In the genomic region with DNA sequence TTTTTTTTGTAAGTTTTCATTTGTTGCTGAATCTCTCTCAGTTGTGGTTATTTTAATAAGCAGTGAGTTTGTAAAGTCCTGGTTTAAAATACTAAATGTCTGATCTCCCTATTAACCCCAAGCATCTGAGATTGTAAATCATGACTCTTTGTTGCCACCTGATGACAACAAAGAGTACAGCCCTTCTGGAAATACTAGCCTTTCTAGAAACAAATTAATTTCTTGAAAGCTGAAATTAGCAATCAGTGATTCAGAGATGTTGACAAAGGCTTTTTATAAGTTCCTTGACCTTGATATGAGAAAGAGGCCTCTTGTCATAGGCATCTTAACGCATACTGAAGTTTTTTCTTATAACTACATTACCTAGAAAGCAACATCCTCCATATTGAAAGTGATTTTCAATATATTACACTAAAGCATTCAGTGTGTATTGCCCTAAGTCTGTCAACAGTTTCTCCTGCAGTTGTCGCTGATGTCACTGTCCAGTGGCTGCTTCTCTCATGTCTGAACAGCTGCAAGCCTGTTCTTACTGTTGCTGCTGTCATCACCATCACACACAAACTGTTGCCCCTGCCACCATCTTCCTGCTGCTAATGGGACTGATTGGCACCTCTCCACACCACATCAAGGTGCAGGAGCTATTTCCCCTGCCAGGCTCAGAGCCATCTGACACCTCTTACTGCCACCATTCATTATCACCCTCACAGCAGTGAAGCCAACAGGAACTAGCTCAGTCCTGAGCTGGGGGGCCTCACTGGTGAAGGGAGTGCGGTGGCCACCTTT, we compare ENCODE assay signal across 14 cellular contexts.
DNase-seq lines count a peak whose midpoint lies in the region; ATAC-seq and TF ChIP-seq lines count a peak whose summit lies in the region.
"Had no signal": no experiment of that assay in that cellular context is flagged by ENCODE, and none has a peak within 500 bp of the region (broad histone marks: within the 10 kb centered on the region; RNA-seq: fewer than 3 reads in every experiment).

No MANE protein-coding gene starts in this region.

- no peak overlapping the region for H3K27ac ChIP-seq in osteoblast (ENCODE audit: low read depth, low read length)
- H3K27ac ChIP-seq in Karpas-422 (ENCODE audit: low read length): no peak overlapping the region
- H3K27ac ChIP-seq: sigmoid colon had no signal

- no peak overlapping the region for H2AFZ ChIP-seq in osteoblast (ENCODE audit: low read length)
- H2AFZ ChIP-seq in Karpas-422 (ENCODE audit: low read length): no peak overlapping the region

- H3K27ac Mint-ChIP-seq in activated CD4-positive, alpha-beta memory T cell treated with anti-CD3 and anti-CD28 coated beads for 36 hours: no peak overlapping the region
- no peak overlapping the region for H3K27ac Mint-ChIP-seq in activated CD4-positive, alpha-beta memory T cell treated with anti-CD3 and anti-CD28 coated beads, Interleukin-2, amount 10 ng/mL, durations not matched to agents 7 days and 5 days
- H3K27ac Mint-ChIP-seq: mesothelial cell of epicardium had no signal

- no peaks in the 10 kb centered on the region for H3K9me3 ChIP-seq in osteoblast (ENCODE audit: low read depth, low read length)
- H3K9me3 ChIP-seq in Karpas-422 (ENCODE audit: low read length): no peaks in the 10 kb centered on the region
- H3K9me3 ChIP-seq: HAP-1, sigmoid colon had no signal

- CTCF ChIA-PET in activated CD4-positive, alpha-beta memory T cell treated with anti-CD3 and anti-CD28 coated beads for 36 hours (lab: Charles Lee): interaction anchor here (0.7 kb wide), 1 partner anchor 14 kb away, joined by 3 read pairs; no protein-coding TSS in a partner anchor
- CTCF ChIA-PET in activated CD4-positive, alpha-beta memory T cell treated with anti-CD3 and anti-CD28 coated beads, Interleukin-2, amount 10 ng/mL, durations not matched to agents 7 days and 5 days (lab: Charles Lee): no interaction called here

- H3K4me1 ChIP-seq in osteoblast (ENCODE audit: insufficient read depth, low read length) (no peaks in the 10 kb centered on the region), Karpas-422 (ENCODE audit: low read length) (no peaks in the 10 kb centered on the region)
- H3K4me1 ChIP-seq: sigmoid colon had no signal

- DNase-seq in activated CD4-positive, alpha-beta memory T cell treated with anti-CD3 and anti-CD28 coated beads for 36 hours: peak; percentile 9
- no peak for DNase-seq in activated CD4-positive, alpha-beta memory T cell treated with anti-CD3 and anti-CD28 coated beads, Interleukin-2, amount 10 ng/mL, durations not matched to agents 7 days and 5 days
- peak; percentile 86 for DNase-seq in NCI-H69 (lab: John Stamatoyannopoulos, UW)
- DNase-seq in dermis blood vessel endothelial cell: peak; percentile 11
- peak; percentile 26 for DNase-seq in osteoblast (ENCODE audit: insufficient read length, low spot score, missing footprints)
- no peak for DNase-seq in activated T-cell treated with anti-CD3 and anti-CD28 coated beads, Interleukin-2, amount 50 U/mL, for 48 hours
- DNase-seq in Karpas-422: no peak
- DNase-seq: activated CD4-positive, CD25-positive, alpha-beta regulatory T cell; activated naive CD4-positive, alpha-beta T cell; effector CD4-positive, alpha-beta T cell; sigmoid colon had no signal

- no peak overlapping the region for H3K4me3 ChIP-seq in osteoblast (ENCODE audit: insufficient read depth, low read length)
- H3K4me3 ChIP-seq in Karpas-422 (ENCODE audit: low read length): no peak overlapping the region
- H3K4me3 ChIP-seq: HAP-1, sigmoid colon had no signal

- ATAC-seq in HG03025 (IDR thresholded peaks at IDR 0.05; ENCODE audit: low FRiP score, unreplicated experiment): no peak

- no peaks in the 10 kb centered on the region for H3K79me2 ChIP-seq in osteoblast (ENCODE audit: insufficient read depth, low read length)
- H3K79me2 ChIP-seq in Karpas-422 (ENCODE audit: low read length): no peaks in the 10 kb centered on the region

- H3K4me2 ChIP-seq in osteoblast (ENCODE audit: insufficient read depth, low read length) (no peak overlapping the region), Karpas-422 (ENCODE audit: low read depth, low read length, poor library complexity, severe bottlenecking) (no peak overlapping the region)

- no peak for TF ChIP-seq CTCF in osteoblast (IDR thresholded peaks at IDR 0.05; ENCODE audit: extremely low read depth, low read depth, low read length)

- no peaks in the 10 kb centered on the region for H3K9me2 ChIP-seq in Karpas-422 (replicated peaks; ENCODE audit: insufficient read depth, low read length)

- H3K36me3 Mint-ChIP-seq in activated CD4-positive, alpha-beta memory T cell treated with anti-CD3 and anti-CD28 coated beads for 36 hours: peaks cover 11% of the 10 kb centered on the region
- no peaks in the 10 kb centered on the region for H3K36me3 Mint-ChIP-seq in activated CD4-positive, alpha-beta memory T cell treated with anti-CD3 and anti-CD28 coated beads, Interleukin-2, amount 10 ng/mL, durations not matched to agents 7 days and 5 days (ENCODE audit: low read depth)

- POLR2A ChIA-PET in activated CD4-positive, alpha-beta memory T cell treated with anti-CD3 and anti-CD28 coated beads for 36 hours (lab: Charles Lee): no interaction called here
- POLR2A ChIA-PET in activated CD4-positive, alpha-beta memory T cell treated with anti-CD3 and anti-CD28 coated beads, Interleukin-2, amount 10 ng/mL, durations not matched to agents 7 days and 5 days (lab: Charles Lee): no interaction called here

- H4K20me1 ChIP-seq in osteoblast (ENCODE audit: insufficient read depth, low read length): no peaks in the 10 kb centered on the region
- H4K20me1 ChIP-seq in Karpas-422 (ENCODE audit: insufficient read depth, low read depth, low read length): no peaks in the 10 kb centered on the region; the same call in 1 of the 2 replicates

- no peak overlapping the region for H3K4me3 Mint-ChIP-seq in activated CD4-positive, alpha-beta memory T cell treated with anti-CD3 and anti-CD28 coated beads for 36 hours
- no peak overlapping the region for H3K4me3 Mint-ChIP-seq in activated CD4-positive, alpha-beta memory T cell treated with anti-CD3 and anti-CD28 coated beads, Interleukin-2, amount 10 ng/mL, durations not matched to agents 7 days and 5 days
- H3K4me3 Mint-ChIP-seq: mesothelial cell of epicardium had no signal

- intact Hi-C loops in activated CD4-positive, alpha-beta memory T cell treated with anti-CD3 and anti-CD28 coated beads for 36 hours (cut with micrococcal nuclease): no loop called here

- H3K9me3 Mint-ChIP-seq in activated CD4-positive, alpha-beta memory T cell treated with anti-CD3 and anti-CD28 coated beads for 36 hours: no peaks in the 10 kb centered on the region
- no peaks in the 10 kb centered on the region for H3K9me3 Mint-ChIP-seq in activated CD4-positive, alpha-beta memory T cell treated with anti-CD3 and anti-CD28 coated beads, Interleukin-2, amount 10 ng/mL, durations not matched to agents 7 days and 5 days

- H3K4me1 Mint-ChIP-seq in activated CD4-positive, alpha-beta memory T cell treated with anti-CD3 and anti-CD28 coated beads for 36 hours (ENCODE audit: low read depth): peaks cover 4% of the 10 kb centered on the region
- no peaks in the 10 kb centered on the region for H3K4me1 Mint-ChIP-seq in activated CD4-positive, alpha-beta memory T cell treated with anti-CD3 and anti-CD28 coated beads, Interleukin-2, amount 10 ng/mL, durations not matched to agents 7 days and 5 days
- H3K4me1 Mint-ChIP-seq: mesothelial cell of epicardium had no signal

- H3K27me3 ChIP-seq in osteoblast (ENCODE audit: insufficient read depth, low read length) (no peaks in the 10 kb centered on the region), Karpas-422 (ENCODE audit: low read length) (no peaks in the 10 kb centered on the region)
- H3K27me3 ChIP-seq: sigmoid colon had no signal

- no peaks in the 10 kb centered on the region for H3K27me3 Mint-ChIP-seq in activated CD4-positive, alpha-beta memory T cell treated with anti-CD3 and anti-CD28 coated beads for 36 hours
- H3K27me3 Mint-ChIP-seq in activated CD4-positive, alpha-beta memory T cell treated with anti-CD3 and anti-CD28 coated beads, Interleukin-2, amount 10 ng/mL, durations not matched to agents 7 days and 5 days: no peaks in the 10 kb centered on the region

- H3K9ac ChIP-seq in Karpas-422 (ENCODE audit: low read length): no peak overlapping the region

- no peaks in the 10 kb centered on the region for H3K36me3 ChIP-seq in osteoblast (ENCODE audit: insufficient read depth, low read length)
- H3K36me3 ChIP-seq in Karpas-422 (ENCODE audit: insufficient read depth, low read length): no peaks in the 10 kb centered on the region
- H3K36me3 ChIP-seq: HAP-1, sigmoid colon had no signal

Comparison
In these comparisons a context has a peak if more than half of its experiments do, and no peak if none do; other contexts are left out.
1. DNase-seq: peak in activated CD4-positive, alpha-beta memory T cell treated with anti-CD3 and anti-CD28 coated beads for 36 hours (single experiment), NCI-H69 (single experiment), dermis blood vessel endothelial cell (single experiment) and osteoblast (single experiment); none in activated CD4-positive, alpha-beta memory T cell treated with anti-CD3 and anti-CD28 coated beads, Interleukin-2, amount 10 ng/mL, durations not matched to agents 7 days and 5 days (single experiment), activated T-cell treated with anti-CD3 and anti-CD28 coated beads, Interleukin-2, amount 50 U/mL, for 48 hours (0 of 2) and Karpas-422 (single experiment).